Comparison of ENCODE assay signal across 10 cellular contexts in the genomic region with DNA sequence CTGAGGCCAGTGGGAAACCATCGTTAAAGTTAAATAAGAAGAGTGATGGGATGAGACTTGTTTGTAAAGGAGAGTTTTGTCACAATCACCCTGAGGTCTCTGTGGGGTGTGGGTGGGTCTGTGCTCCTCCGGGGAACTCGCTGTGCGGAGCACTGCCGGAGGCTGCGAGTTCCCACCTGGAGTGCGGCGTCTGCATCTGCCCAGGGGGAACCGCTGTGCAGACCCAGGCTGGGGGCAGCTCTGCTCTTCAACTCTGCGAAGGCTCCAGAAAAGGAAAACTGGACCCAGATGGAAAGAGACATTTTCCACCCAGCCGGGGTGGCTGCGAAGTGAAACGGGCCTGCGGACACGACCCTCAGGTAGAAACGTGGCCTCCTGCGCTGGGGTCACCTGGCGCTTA. TPM values are rescaled to one million over a fixed set of nuclear protein-coding genes. Genes with fewer than 3 reads are reported as not detected.
"Had no signal": no experiment of that assay in that cellular context is flagged by ENCODE, and none has a peak within 500 bp of the region (broad histone marks: within the 10 kb centered on the region; RNA-seq: fewer than 3 reads in every experiment).

No MANE protein-coding gene starts in this region.

RNA-seq across cellular contexts. Expression of a gene that starts 46.2 kb away (rescaled TPM):
- total RNA-seq: activated CD4-positive, alpha-beta T cell treated with anti-CD3 and anti-CD28 coated beads for 36 hours; activated CD4-positive, alpha-beta T cell treated with anti-CD3 and anti-CD28 coated beads, Interleukin-2, amount 10 ng/mL, durations not matched to agents 7 days and 5 days; activated CD8-positive, alpha-beta T cell treated with anti-CD3 and anti-CD28 coated beads, Interleukin-2, amount 10 ng/mL, durations not matched to agents 7 days and 5 days; activated T-helper 1 cell treated with anti-CD3 and anti-CD28 coated beads, Interleukin-12 subunit alpha, Interleukin-12 subunit beta, Interleukin-2, Interleukin-4 antibody, amounts not matched to agents 30 ng/mL and 10 ng/mL and 1 ng/mL, durations not matched to agents 14 hours and 24 hours and 36 hours; bronchial epithelial cell; K562; MCF 10A; RPMI7951; SJCRH30; T-helper 1 cell treated with Interleukin-12 subunit alpha and Interleukin-12 subunit beta and Interleukin-4 antibody, amounts not matched to agents 30 ng/mL and 1 ng/mL, for 36 hours had no signal
